Comparison of ENCODE assay signal across 36 cellular contexts in the genomic region with DNA sequence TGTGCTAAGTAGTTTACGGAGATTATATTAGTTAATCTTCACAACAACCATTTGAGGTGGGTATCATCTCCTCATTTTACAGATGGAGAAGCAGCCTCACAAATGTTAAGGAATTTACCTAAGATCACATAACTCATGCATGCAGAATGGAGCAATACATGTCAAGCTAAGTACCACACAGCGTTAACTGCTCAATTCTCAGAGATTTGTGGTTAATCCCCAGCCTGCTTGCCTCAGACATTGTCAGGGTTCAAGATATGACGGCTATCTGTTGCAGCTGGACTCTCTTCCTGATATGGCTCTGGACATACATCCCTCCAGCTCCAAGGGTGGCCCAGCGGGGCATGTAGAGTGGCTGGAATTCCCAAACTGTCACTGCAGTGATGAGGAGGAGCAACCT.
"Had no signal": no experiment of that assay in that cellular context is flagged by ENCODE, and none has a peak within 500 bp of the region (broad histone marks: within the 10 kb centered on the region; RNA-seq: fewer than 3 reads in every experiment).

No MANE protein-coding gene starts in this region.

- ATAC-seq: activated CD4-positive, alpha-beta T cell treated with anti-CD3 and anti-CD28 coated beads for 36 hours; activated CD8-positive, alpha-beta memory T cell treated with anti-CD3 and anti-CD28 coated beads, Interleukin-2, amount 10 ng/mL, durations not matched to agents 7 days and 5 days; activated CD8-positive, alpha-beta T cell treated with anti-CD3 and anti-CD28 coated beads, Interleukin-2, amount 10 ng/mL, durations not matched to agents 7 days and 5 days; activated naive CD8-positive, alpha-beta T cell treated with anti-CD3 and anti-CD28 coated beads, Interleukin-2, amount 50 U/mL, for 24 hours; body of pancreas had no signal

- H3K27ac Mint-ChIP-seq: activated B cell treated with CpG ODN at 0.5 μM for 24 hours; activated CD4-positive, alpha-beta memory T cell treated with anti-CD3 and anti-CD28 coated beads, Interleukin-2, amount 10 ng/mL, durations not matched to agents 7 days and 5 days; activated CD4-positive, alpha-beta T cell treated with anti-CD3 and anti-CD28 coated beads for 36 hours; activated CD4-positive, alpha-beta T cell treated with anti-CD3 and anti-CD28 coated beads, Interleukin-2, amount 10 ng/mL, durations not matched to agents 7 days and 5 days; activated CD8-positive, alpha-beta memory T cell treated with anti-CD3 and anti-CD28 coated beads, Interleukin-2, amount 10 ng/mL, durations not matched to agents 7 days and 5 days; activated CD8-positive, alpha-beta T cell treated with anti-CD3 and anti-CD28 coated beads, Interleukin-2, amount 10 ng/mL, durations not matched to agents 7 days and 5 days; activated naive CD4-positive, alpha-beta T cell treated with anti-CD3 and anti-CD28 coated beads, Interleukin-2, amount 10 ng/mL, durations not matched to agents 7 days and 5 days; activated naive CD4-positive, alpha-beta T cell treated with anti-CD3 and anti-CD28 coated beads, Interleukin-2, amount 50 U/mL, for 24 hours; activated naive CD8-positive, alpha-beta T cell; activated naive CD8-positive, alpha-beta T cell treated with anti-CD3 and anti-CD28 coated beads, Interleukin-2, amount 10 ng/mL, durations not matched to agents 7 days and 5 days; activated naive CD8-positive, alpha-beta T cell treated with anti-CD3 and anti-CD28 coated beads, Interleukin-2, amount 50 U/mL, for 24 hours; activated T-cell treated with anti-CD3 and anti-CD28 coated beads, Interleukin-2, amount 50 U/mL, for 24 hours; activated T-helper 2 cell treated with anti-CD3 and anti-CD28 coated beads, Interferon-gamma antibody, Interleukin-2, Interleukin-4, amounts not matched to agents 10 μg/mL and 5 μg/mL and 100 μg/mL, durations not matched to agents 14 hours and 24 hours and 36 hours; T-helper 1 cell treated with Interleukin-12 subunit alpha and Interleukin-12 subunit beta and Interleukin-4 antibody, amounts not matched to agents 30 μg/mL and 1 μg/mL, for 36 hours; T-helper 2 cell treated with Interferon-gamma antibody and Interleukin-4, amounts not matched to agents 5 μg/mL and 100 μg/mL, for 36 hours had no signal

- H3K27me3 ChIP-seq: body of pancreas, brain microvascular endothelial cell, breast epithelium had no signal

- DNase-seq: activated B cell treated with CpG ODN at 0.5 μM for 24 hours; activated CD4-positive, alpha-beta memory T cell treated with anti-CD3 and anti-CD28 coated beads, Interleukin-2, amount 10 ng/mL, durations not matched to agents 7 days and 5 days; activated CD4-positive, alpha-beta T cell treated with anti-CD3 and anti-CD28 coated beads for 36 hours; activated CD4-positive, alpha-beta T cell treated with anti-CD3 and anti-CD28 coated beads for 48 hours; activated CD4-positive, alpha-beta T cell treated with anti-CD3 and anti-CD28 coated beads, Interleukin-2, amount 10 ng/mL, durations not matched to agents 7 days and 5 days; activated CD4-positive, alpha-beta T cell treated with anti-CD3 and anti-CD28 coated beads, Interleukin-2, amount 50 U/mL, for 48 hours; activated CD4-positive, CD25-positive, alpha-beta regulatory T cell treated with anti-CD3 and anti-CD28 coated beads, Interleukin-2, amount 50 U/mL, for 72 hours; activated CD8-positive, alpha-beta memory T cell treated with anti-CD3 and anti-CD28 coated beads for 24 hours; activated CD8-positive, alpha-beta memory T cell treated with anti-CD3 and anti-CD28 coated beads, Interleukin-2, amount 10 ng/mL, durations not matched to agents 7 days and 5 days; activated CD8-positive, alpha-beta memory T cell treated with anti-CD3 and anti-CD28 coated beads, Interleukin-2, amount 50 U/mL, for 48 hours; activated CD8-positive, alpha-beta T cell treated with anti-CD3 and anti-CD28 coated beads, Interleukin-2, amount 10 ng/mL, durations not matched to agents 7 days and 5 days; activated effector memory CD4-positive, alpha-beta T cell treated with Interleukin-2 at 50 U/mL for 16 hours; activated gamma-delta T cell; activated naive CD4-positive, alpha-beta T cell treated with anti-CD3 and anti-CD28 coated beads, Interleukin-2, amount 10 ng/mL, durations not matched to agents 7 days and 5 days; activated naive CD4-positive, alpha-beta T cell treated with Interleukin-2 at 50 U/mL for 16 hours; activated naive CD8-positive, alpha-beta T cell treated with anti-CD3 and anti-CD28 coated beads, Interleukin-2, amount 10 ng/mL, durations not matched to agents 7 days and 5 days; activated naive CD8-positive, alpha-beta T cell treated with anti-CD3 and anti-CD28 coated beads, Interleukin-2, amount 50 U/mL, for 24 hours; activated T-cell treated with anti-CD3 and anti-CD28 coated beads, Interleukin-2, amount 50 U/mL, for 24 hours; activated T-cell treated with anti-CD3 and anti-CD28 coated beads, Interleukin-2, amount 50 U/mL, for 48 hours; amniotic stem cell; aorta; body of pancreas; brain microvascular endothelial cell; central memory CD4-positive, alpha-beta T cell; T-helper 1 cell; T-helper 2 cell; T-helper 9 cell had no signal

- H3K4me3 Mint-ChIP-seq: activated B cell treated with CpG ODN at 0.5 μM for 24 hours; activated CD4-positive, alpha-beta memory T cell treated with anti-CD3 and anti-CD28 coated beads, Interleukin-2, amount 10 ng/mL, durations not matched to agents 7 days and 5 days; activated CD4-positive, alpha-beta T cell treated with anti-CD3 and anti-CD28 coated beads for 36 hours; activated CD4-positive, alpha-beta T cell treated with anti-CD3 and anti-CD28 coated beads, Interleukin-2, amount 10 ng/mL, durations not matched to agents 7 days and 5 days; activated CD8-positive, alpha-beta memory T cell treated with anti-CD3 and anti-CD28 coated beads, Interleukin-2, amount 10 ng/mL, durations not matched to agents 7 days and 5 days; activated CD8-positive, alpha-beta T cell treated with anti-CD3 and anti-CD28 coated beads, Interleukin-2, amount 10 ng/mL, durations not matched to agents 7 days and 5 days; activated naive CD4-positive, alpha-beta T cell treated with anti-CD3 and anti-CD28 coated beads, Interleukin-2, amount 10 ng/mL, durations not matched to agents 7 days and 5 days; activated naive CD4-positive, alpha-beta T cell treated with anti-CD3 and anti-CD28 coated beads, Interleukin-2, amount 50 U/mL, for 24 hours; activated naive CD8-positive, alpha-beta T cell; activated naive CD8-positive, alpha-beta T cell treated with anti-CD3 and anti-CD28 coated beads, Interleukin-2, amount 10 ng/mL, durations not matched to agents 7 days and 5 days; activated naive CD8-positive, alpha-beta T cell treated with anti-CD3 and anti-CD28 coated beads, Interleukin-2, amount 50 U/mL, for 24 hours; activated T-cell treated with anti-CD3 and anti-CD28 coated beads, Interleukin-2, amount 50 U/mL, for 24 hours; T-helper 1 cell treated with Interleukin-12 subunit alpha and Interleukin-12 subunit beta and Interleukin-4 antibody, amounts not matched to agents 30 μg/mL and 1 μg/mL, for 36 hours; T-helper 2 cell treated with Interferon-gamma antibody and Interleukin-4, amounts not matched to agents 5 μg/mL and 100 μg/mL, for 36 hours had no signal

- FAIRE-seq: astrocyte, TTC549 had no signal

- H3K36me3 ChIP-seq: brain microvascular endothelial cell, breast epithelium had no signal

- H3K36me3 Mint-ChIP-seq: activated CD8-positive, alpha-beta memory T cell treated with anti-CD3 and anti-CD28 coated beads, Interleukin-2, amount 10 ng/mL, durations not matched to agents 7 days and 5 days; activated naive CD4-positive, alpha-beta T cell treated with anti-CD3 and anti-CD28 coated beads, Interleukin-2, amount 10 ng/mL, durations not matched to agents 7 days and 5 days; activated naive CD4-positive, alpha-beta T cell treated with anti-CD3 and anti-CD28 coated beads, Interleukin-2, amount 50 U/mL, for 24 hours; activated naive CD8-positive, alpha-beta T cell treated with anti-CD3 and anti-CD28 coated beads, Interleukin-2, amount 10 ng/mL, durations not matched to agents 7 days and 5 days had no signal

- H3K27ac ChIP-seq: body of pancreas, brain microvascular endothelial cell, breast epithelium, VCaP had no signal

- H3K27me3 Mint-ChIP-seq: activated B cell treated with CpG ODN at 0.5 μM for 24 hours; activated CD4-positive, alpha-beta memory T cell treated with anti-CD3 and anti-CD28 coated beads, Interleukin-2, amount 10 ng/mL, durations not matched to agents 7 days and 5 days; activated CD4-positive, alpha-beta T cell treated with anti-CD3 and anti-CD28 coated beads for 36 hours; activated CD4-positive, alpha-beta T cell treated with anti-CD3 and anti-CD28 coated beads, Interleukin-2, amount 10 ng/mL, durations not matched to agents 7 days and 5 days; activated CD8-positive, alpha-beta memory T cell treated with anti-CD3 and anti-CD28 coated beads, Interleukin-2, amount 10 ng/mL, durations not matched to agents 7 days and 5 days; activated naive CD4-positive, alpha-beta T cell treated with anti-CD3 and anti-CD28 coated beads, Interleukin-2, amount 10 ng/mL, durations not matched to agents 7 days and 5 days; activated naive CD4-positive, alpha-beta T cell treated with anti-CD3 and anti-CD28 coated beads, Interleukin-2, amount 50 U/mL, for 24 hours; activated naive CD8-positive, alpha-beta T cell; activated naive CD8-positive, alpha-beta T cell treated with anti-CD3 and anti-CD28 coated beads, Interleukin-2, amount 10 ng/mL, durations not matched to agents 7 days and 5 days; activated naive CD8-positive, alpha-beta T cell treated with anti-CD3 and anti-CD28 coated beads, Interleukin-2, amount 50 U/mL, for 24 hours; activated T-cell treated with anti-CD3 and anti-CD28 coated beads, Interleukin-2, amount 50 U/mL, for 24 hours had no signal

- H3K4me1 ChIP-seq: body of pancreas, breast epithelium had no signal

- H3K9me3 ChIP-seq: body of pancreas, breast epithelium had no signal

- H3K9me3 Mint-ChIP-seq: activated B cell treated with CpG ODN at 0.5 μM for 24 hours; activated CD4-positive, alpha-beta memory T cell treated with anti-CD3 and anti-CD28 coated beads, Interleukin-2, amount 10 ng/mL, durations not matched to agents 7 days and 5 days; activated CD4-positive, alpha-beta T cell treated with anti-CD3 and anti-CD28 coated beads, Interleukin-2, amount 10 ng/mL, durations not matched to agents 7 days and 5 days; activated naive CD4-positive, alpha-beta T cell treated with anti-CD3 and anti-CD28 coated beads, Interleukin-2, amount 10 ng/mL, durations not matched to agents 7 days and 5 days; activated naive CD4-positive, alpha-beta T cell treated with anti-CD3 and anti-CD28 coated beads, Interleukin-2, amount 50 U/mL, for 24 hours; activated naive CD8-positive, alpha-beta T cell treated with anti-CD3 and anti-CD28 coated beads, Interleukin-2, amount 10 ng/mL, durations not matched to agents 7 days and 5 days; activated naive CD8-positive, alpha-beta T cell treated with anti-CD3 and anti-CD28 coated beads, Interleukin-2, amount 50 U/mL, for 24 hours; activated T-cell treated with anti-CD3 and anti-CD28 coated beads, Interleukin-2, amount 50 U/mL, for 24 hours; activated T-helper 2 cell treated with anti-CD3 and anti-CD28 coated beads, Interferon-gamma antibody, Interleukin-2, Interleukin-4, amounts not matched to agents 10 μg/mL and 5 μg/mL and 100 μg/mL, durations not matched to agents 14 hours and 24 hours and 36 hours; T-helper 1 cell treated with Interleukin-12 subunit alpha and Interleukin-12 subunit beta and Interleukin-4 antibody, amounts not matched to agents 30 μg/mL and 1 μg/mL, for 36 hours; T-helper 2 cell treated with Interferon-gamma antibody and Interleukin-4, amounts not matched to agents 5 μg/mL and 100 μg/mL, for 36 hours had no signal

- H3K4me3 ChIP-seq: body of pancreas, breast epithelium had no signal

- H3K4me1 Mint-ChIP-seq: activated B cell treated with CpG ODN at 0.5 μM for 24 hours; activated CD4-positive, alpha-beta memory T cell treated with anti-CD3 and anti-CD28 coated beads, Interleukin-2, amount 10 ng/mL, durations not matched to agents 7 days and 5 days; activated CD8-positive, alpha-beta memory T cell treated with anti-CD3 and anti-CD28 coated beads, Interleukin-2, amount 10 ng/mL, durations not matched to agents 7 days and 5 days; activated naive CD8-positive, alpha-beta T cell treated with anti-CD3 and anti-CD28 coated beads, Interleukin-2, amount 10 ng/mL, durations not matched to agents 7 days and 5 days; activated naive CD8-positive, alpha-beta T cell treated with anti-CD3 and anti-CD28 coated beads, Interleukin-2, amount 50 U/mL, for 24 hours had no signal
